16 cellular contexts compared by ENCODE assay signal in the genomic region with DNA sequence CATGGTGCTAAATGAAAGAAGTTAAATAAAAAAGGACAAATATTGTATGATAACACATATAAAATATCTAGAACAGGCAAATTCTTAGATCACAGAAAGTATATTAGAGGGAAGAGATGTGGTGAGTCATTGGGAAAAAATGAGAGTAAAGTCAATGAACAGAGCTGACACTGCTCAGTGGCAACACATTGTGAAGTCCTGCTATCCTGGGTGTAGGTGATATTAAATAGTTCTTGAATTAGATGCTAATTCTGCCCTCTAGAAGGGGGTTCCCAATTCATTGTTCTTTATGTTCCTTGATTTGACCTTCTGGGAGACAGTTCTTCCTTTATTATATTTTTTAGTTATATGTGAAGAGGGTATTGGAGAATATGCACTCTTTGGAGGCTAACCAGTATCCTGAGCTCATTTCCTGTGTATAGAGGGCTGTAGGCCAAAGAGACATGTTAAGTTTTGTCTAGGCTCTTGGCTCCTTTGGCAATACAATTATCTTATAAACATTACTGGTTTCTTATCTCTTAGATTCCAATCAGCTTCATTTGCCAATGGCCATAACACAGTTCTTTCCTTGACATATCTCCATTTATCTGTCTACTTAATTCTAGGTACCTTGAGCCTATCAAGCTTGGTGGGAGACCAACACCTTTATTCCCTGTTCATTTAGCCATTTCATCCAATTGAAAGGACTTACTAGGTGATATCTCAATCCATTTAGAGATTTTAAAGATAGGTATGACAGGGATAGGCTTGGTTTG. TPM values are rescaled to one million over a fixed set of nuclear protein-coding genes. Genes with fewer than 3 reads are reported as not detected.
DNase-seq lines count a peak whose midpoint lies in the region; ATAC-seq and TF ChIP-seq lines count a peak whose summit lies in the region.
"Had no signal": no experiment of that assay in that cellular context is flagged by ENCODE, and none has a peak within 500 bp of the region (broad histone marks: within the 10 kb centered on the region; RNA-seq: fewer than 3 reads in every experiment).

No MANE protein-coding gene starts in this region.

- H2BK20ac ChIP-seq in IMR-90 (ENCODE audit: low read depth, low read length) = no peak overlapping the region

- H2AK9ac ChIP-seq in IMR-90 (replicated peaks; ENCODE audit: low read depth, low read length, poor library complexity) = no peak overlapping the region

- H4K20me1 ChIP-seq in IMR-90 (ENCODE audit: insufficient read depth, low read length) = no peaks in the 10 kb centered on the region

- DNase-seq in AG08396 (ENCODE audit: low spot score) = peak; percentile 54
- DNase-seq in IMR-90 = peak; percentile 73
- peak; percentile 66 for DNase-seq in astrocyte of the spinal cord (ENCODE audit: low read depth, low spot score)
- peak; percentile 36 for DNase-seq in hepatic stellate cell (ENCODE audit: low spot score)
- no peak for DNase-seq in NOMO-1 (lab: John Stamatoyannopoulos, UW; ENCODE audit: unreplicated experiment in 2 of 2)
- DNase-seq in cerebellar nuclear complex (lab: John Stamatoyannopoulos, UW) = no peak
- DNase-seq in NCI-H774 (lab: John Stamatoyannopoulos, UW) = no peak
- DNase-seq: activated B cell treated with CpG ODN at 0.5 μM for 24 hours; DMS153; erythroblast; NCI-H1105 treated with DMSO at 0.1 percent for 48 hours; stimulated activated naive B cell treated with anti-CD40 and anti-IgM and Interleukin-4, amounts not matched to agents 10 μg/mL and 1 μg/mL and 100 μg/mL, for 72 hours had no signal

- H2BK15ac ChIP-seq in IMR-90 (ENCODE audit: low read depth, low read length) = no peak overlapping the region

- no peak overlapping the region for H3K18ac ChIP-seq in IMR-90 (ENCODE audit: low read depth, low read length)

- H3K27ac ChIP-seq in IMR-90 (ENCODE audit: insufficient read depth, low read length) = no peak overlapping the region
- H3K27ac ChIP-seq: vagina had no signal

- H3K4ac ChIP-seq in IMR-90 (ENCODE audit: low read depth, low read length) = no peak overlapping the region

- H3K79me1 ChIP-seq in IMR-90 (ENCODE audit: low read depth in 1 of 2, low read length in 2 of 2) = no peaks in the 10 kb centered on the region

- in situ Hi-C loops in IMR-90 (cut with MboI; ENCODE audit: low sequenced_read_pairs) (no loop called here), astrocyte of the spinal cord (cut with HindIII; ENCODE audit: low sequenced_read_pairs) (no loop called here)

- 0 out of 2 replicates have a peak, but pooled peaks cover 3% of the 10 kb centered on the region for H3K9me1 ChIP-seq in IMR-90 (ENCODE audit: insufficient read depth, low read length)

- POLR2A ChIA-PET in IMR-90 (lab: Charles Lee; ENCODE audit: unreplicated experiment) = no interaction called here

- no peaks in the 10 kb centered on the region for H3K4me1 ChIP-seq in IMR-90 (ENCODE audit: control insufficient read depth, insufficient read depth, low read length)
- H3K4me1 ChIP-seq: vagina had no signal

- no peak overlapping the region for H3K14ac ChIP-seq in IMR-90 (replicated peaks; ENCODE audit: low read depth, low read length)

- H2AK5ac ChIP-seq in IMR-90 (ENCODE audit: low read depth, low read length) = no peak overlapping the region

- peak overlapping the region; percentile 65 for H2BK5ac ChIP-seq in IMR-90 (ENCODE audit: low read depth, low read length, poor library complexity, severe bottlenecking)

- dilution Hi-C loops in IMR-90 (cut with HindIII; ENCODE audit: low sequenced_read_pairs, unreplicated experiment) = no loop called here

- no peaks in the 10 kb centered on the region for H3K36me3 ChIP-seq in IMR-90 (ENCODE audit: control insufficient read depth, insufficient read depth, low read length)
- H3K36me3 ChIP-seq: HAP-1, vagina had no signal

- TF ChIP-seq POLR2A in IMR-90 (IDR thresholded peaks at IDR 0.05; ENCODE audit: low read depth, low read length) = no peak

- intact Hi-C loops in IMR-90 (cut with micrococcal nuclease) = no loop called here

- TF ChIP-seq CTCF in IMR-90 (conservative IDR thresholded peaks at IDR 0.05; ENCODE audit: low read depth, low read length) = no peak
- no peak for TF ChIP-seq CTCF in astrocyte of the spinal cord (IDR thresholded peaks at IDR 0.05; ENCODE audit: low read depth, low read length)

- TF ChIP-seq RAD21 in IMR-90 (IDR thresholded peaks at IDR 0.05; ENCODE audit: low read length) = no peak

- no peaks in the 10 kb centered on the region for H3K27me3 ChIP-seq in IMR-90 (ENCODE audit: control insufficient read depth, insufficient read depth, low read length)
- H3K27me3 ChIP-seq: vagina had no signal

- BruUV-seq in IMR-90 (replicated peaks; lab: Mats Ljungman, UMichigan) = no TSS peak

- ATAC-seq in IMR-90 (ENCODE audit: low read depth) (peak; percentile 96), GM19397 (IDR thresholded peaks at IDR 0.05; ENCODE audit: unreplicated experiment) (no peak)
- ATAC-seq: stimulated activated naive B cell treated with anti-CD40 and anti-IgM and Interleukin-4, amounts not matched to agents 10 μg/mL and 1 μg/mL and 100 μg/mL, for 72 hours had no signal

- no peak overlapping the region for H4K5ac ChIP-seq in IMR-90 (ENCODE audit: low read depth, low read length)

- H3K23ac ChIP-seq in IMR-90 (ENCODE audit: low read depth, low read length) = no peak overlapping the region

- H2BK120ac ChIP-seq in IMR-90 (ENCODE audit: low read depth, low read length) = no peak overlapping the region

- no peak overlapping the region for H4K91ac ChIP-seq in IMR-90 (ENCODE audit: insufficient read depth, low read depth, low read length)

- no peak overlapping the region for H4K8ac ChIP-seq in IMR-90 (ENCODE audit: low read depth in 2 of 2, low read length in 2 of 2)

- CTCF ChIA-PET in IMR-90 (lab: Yijun Ruan, JAX) = no interaction called here

- H3K4me3 ChIP-seq in IMR-90 (ENCODE audit: insufficient read depth, low read depth, low read length) (no peak overlapping the region), astrocyte of the spinal cord (ENCODE audit: low read depth, low read length) (no peak overlapping the region)
- H3K4me3 ChIP-seq: HAP-1, lung, vagina had no signal

- no peak overlapping the region for H2AFZ ChIP-seq in IMR-90 (replicated peaks; ENCODE audit: low read length, poor library complexity)

- no peak overlapping the region for H3K9ac ChIP-seq in IMR-90 (ENCODE audit: low read depth, low read length)

- no peak overlapping the region for H3K56ac ChIP-seq in IMR-90 (ENCODE audit: extremely low read depth, insufficient read depth, low read length)

- no peak overlapping the region for H3K4me2 ChIP-seq in IMR-90 (ENCODE audit: low read depth, low read length)

- H3K9me3 ChIP-seq in IMR-90 (ENCODE audit: control insufficient read depth, insufficient read depth, low read length) = no peaks in the 10 kb centered on the region
- H3K9me3 ChIP-seq: HAP-1, vagina had no signal

TF ChIP-seq in IMR-90, 13 proteins besides CTCF, POLR2A, EP300 and RAD21:
- no peak for TF ChIP-seq CHD1 (IDR thresholded peaks at IDR 0.05; ENCODE audit: low read depth, low read length)
- no peak for TF ChIP-seq MXI1 (IDR thresholded peaks at IDR 0.05; ENCODE audit: borderline replicate concordance, low read depth, low read length)
- no peak for TF ChIP-seq MAZ (IDR thresholded peaks at IDR 0.05; ENCODE audit: borderline replicate concordance, low read depth, low read length)
- TF ChIP-seq FOS (IDR thresholded peaks at IDR 0.05; ENCODE audit: low read depth, low read length) = peak; percentile 33; the same call in 1 of the 2 replicates
- TF ChIP-seq RCOR1 (IDR thresholded peaks at IDR 0.05; ENCODE audit: insufficient replicate concordance, low read length) = no peak
- TF ChIP-seq, protein P1, sequence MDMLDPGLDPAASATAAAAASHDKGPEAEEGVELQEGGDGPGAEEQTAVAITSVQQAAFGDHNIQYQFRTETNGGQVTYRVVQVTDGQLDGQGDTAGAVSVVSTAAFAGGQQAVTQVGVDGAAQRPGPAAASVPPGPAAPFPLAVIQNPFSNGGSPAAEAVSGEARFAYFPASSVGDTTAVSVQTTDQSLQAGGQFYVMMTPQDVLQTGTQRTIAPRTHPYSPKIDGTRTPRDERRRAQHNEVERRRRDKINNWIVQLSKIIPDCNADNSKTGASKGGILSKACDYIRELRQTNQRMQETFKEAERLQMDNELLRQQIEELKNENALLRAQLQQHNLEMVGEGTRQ (IDR thresholded peaks at IDR 0.05; ENCODE audit: low read depth, low read length) = no peak

RNA-seq across cellular contexts. Expression of a gene that starts 6.6 kb away (rescaled TPM):
- 13.6 and 34.4 TPM in 2 replicates for total RNA-seq in IMR-90 (2012; rRNA removed)
- 6.8 and 9.6 TPM in 2 replicates for polyA plus RNA-seq in IMR-90 (2012; rRNA removed)
- 2.0 and 3.5 TPM in 2 replicates for polyA plus RNA-seq in IMR-90 (2012; cell fraction: cytosol; rRNA removed)
- polyA plus RNA-seq in IMR-90 (2012; cell fraction: nucleus; rRNA removed; ENCODE audit: low replicate concordance) = 5.3 and 18.2 TPM in 2 replicates

Comparison
In these comparisons a context has a peak if more than half of its experiments do, and no peak if none do; other contexts are left out.
1. DNase-seq: peak in AG08396 (single experiment), IMR-90 (single experiment), astrocyte of the spinal cord (single experiment) and hepatic stellate cell (single experiment); none in NOMO-1 (0 of 2), cerebellar nuclear complex (0 of 2) and NCI-H774 (single experiment).